Comparison of ENCODE assay signal across 9 cellular contexts in the genomic region with DNA sequence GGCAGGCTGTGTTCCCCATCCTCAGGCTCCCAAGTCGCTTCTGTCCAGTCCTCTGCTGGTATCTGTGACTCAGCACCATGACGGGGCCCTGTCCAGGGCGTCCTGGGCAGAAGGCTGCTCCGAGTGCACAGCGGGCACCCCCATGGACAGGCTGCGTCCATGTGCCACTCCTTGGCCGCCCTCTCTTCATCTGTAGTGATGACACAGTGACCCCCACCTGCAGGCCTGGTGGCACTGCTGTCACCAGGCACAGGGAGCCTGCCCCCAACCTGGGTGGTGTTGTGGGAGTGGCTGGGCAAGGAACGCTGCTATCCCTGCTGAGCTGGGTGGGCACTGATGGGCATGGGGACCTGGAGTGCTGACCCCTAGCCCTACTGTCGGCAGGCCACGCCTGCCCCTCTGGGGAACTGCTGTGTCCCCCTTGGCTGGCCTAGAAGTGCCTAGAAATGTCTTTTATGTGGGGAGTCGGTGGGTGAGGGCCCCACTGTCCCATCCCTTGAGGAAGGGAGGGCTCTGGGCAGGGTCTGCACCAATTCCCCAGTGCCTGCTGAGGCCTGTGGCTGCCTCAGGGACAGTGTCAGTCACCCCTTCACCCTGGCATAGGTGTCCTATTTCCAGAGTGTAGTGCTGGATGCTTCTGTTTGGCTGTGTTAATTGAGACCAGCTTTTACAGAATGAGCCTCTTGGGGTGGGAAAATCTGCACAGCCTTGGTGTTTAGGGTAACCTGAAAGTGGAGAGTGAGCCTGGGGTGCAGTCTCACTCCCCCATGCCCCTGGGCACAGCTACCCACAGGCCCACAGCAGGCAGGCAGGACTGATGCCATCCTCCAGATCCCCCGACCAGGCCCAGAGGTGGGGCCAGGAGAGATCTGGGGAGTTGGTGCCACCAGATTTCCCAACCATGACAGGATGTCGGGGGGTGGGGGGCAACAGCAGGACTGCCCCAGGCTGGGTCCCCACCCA. TPM values are rescaled to one million over a fixed set of nuclear protein-coding genes. Genes with fewer than 3 reads are reported as not detected.
"Had no signal": no experiment of that assay in that cellular context is flagged by ENCODE, and none has a peak within 500 bp of the region (broad histone marks: within the 10 kb centered on the region; RNA-seq: fewer than 3 reads in every experiment).

No MANE protein-coding gene starts in this region.

- DNase-seq: H9, HCEC 1CT, KG1 had no signal

- H3K27ac Mint-ChIP-seq: GM23338, H9, IgD-negative memory B cell had no signal

- H3K36me3 Mint-ChIP-seq: IgD-negative memory B cell had no signal

- H3K4me1 Mint-ChIP-seq: GM23338, IgD-negative memory B cell had no signal

- H3K27ac ChIP-seq: HL-60 had no signal

- ATAC-seq: GM23338, HepG2 had no signal

- H3K9me3 Mint-ChIP-seq: GM23338, H9, IgD-negative memory B cell had no signal

- H3K4me3 ChIP-seq: GM23338 had no signal

- H2AFZ ChIP-seq: GM23338 had no signal

- FAIRE-seq: H1, H54, HepG2 had no signal

- H3K27me3 Mint-ChIP-seq: IgD-negative memory B cell had no signal

- H3K4me3 Mint-ChIP-seq: GM23338, H9, IgD-negative memory B cell had no signal

- H3K4me2 ChIP-seq: GM23338 had no signal

RNA-seq across cellular contexts. Expression of gene RTN4R, which starts 34.5 kb away (rescaled TPM):
- polyA plus RNA-seq: IgD-negative memory B cell had no signal
